Comparison of ENCODE assay signal across 1 cellular context in the genomic region with DNA sequence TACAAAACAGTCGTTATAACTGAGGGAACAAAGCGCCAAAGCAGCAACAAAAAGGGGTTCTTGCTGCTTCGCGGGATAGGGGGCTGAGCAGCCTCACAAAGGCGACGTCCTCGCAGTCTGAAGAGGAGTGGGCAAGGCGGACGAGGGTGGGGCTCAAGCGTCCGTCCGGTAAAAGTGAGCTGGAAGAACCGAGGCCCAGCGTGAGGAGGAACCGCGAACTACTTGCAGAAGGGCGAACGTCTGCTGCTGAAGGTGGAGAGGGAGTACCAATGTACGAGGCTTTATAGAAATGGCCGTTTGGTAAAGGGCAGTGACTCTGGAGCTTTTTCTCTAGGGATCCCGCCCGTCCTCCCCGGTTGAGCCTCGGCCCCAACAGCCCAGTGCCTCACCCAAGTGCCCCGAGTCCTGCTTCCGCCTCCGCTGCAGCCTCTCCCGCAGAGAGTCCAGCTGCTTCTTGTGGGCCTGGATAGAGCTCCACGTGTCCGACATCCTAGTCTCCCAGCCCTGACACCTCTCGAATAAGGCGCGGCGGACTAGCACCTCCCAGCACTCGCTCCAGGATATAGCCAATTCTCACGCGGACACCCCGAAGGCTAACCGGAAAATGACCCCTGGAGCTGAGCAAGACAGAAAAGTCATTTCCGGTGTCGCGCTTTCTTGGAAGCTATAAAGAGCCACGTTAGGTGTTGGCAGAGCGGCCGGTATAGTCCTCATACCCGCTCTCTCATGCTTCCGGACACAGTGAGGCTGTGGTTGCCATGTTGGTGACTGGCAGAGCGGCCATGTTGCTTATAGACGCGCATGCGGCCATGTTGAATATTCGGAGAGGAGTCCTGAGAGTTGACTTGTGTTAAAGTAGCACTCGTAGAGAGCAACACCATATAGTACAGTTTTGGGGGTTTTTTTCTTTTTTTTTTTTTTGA.
TF ChIP-seq lines count a peak whose summit lies in the region.

A gene (minus strand): TSS at position 606 of the 923 bp plus-strand sequence. CDS start 117 bp downstream, at position 489.

TF ChIP-seq in SK-N-SH treated with all-trans-retinoic acid at 6 μM for 48 hours, 23 proteins besides CTCF, POLR2A, EP300 and RAD21 (continued from another document):
- TF ChIP-seq, protein P1, sequence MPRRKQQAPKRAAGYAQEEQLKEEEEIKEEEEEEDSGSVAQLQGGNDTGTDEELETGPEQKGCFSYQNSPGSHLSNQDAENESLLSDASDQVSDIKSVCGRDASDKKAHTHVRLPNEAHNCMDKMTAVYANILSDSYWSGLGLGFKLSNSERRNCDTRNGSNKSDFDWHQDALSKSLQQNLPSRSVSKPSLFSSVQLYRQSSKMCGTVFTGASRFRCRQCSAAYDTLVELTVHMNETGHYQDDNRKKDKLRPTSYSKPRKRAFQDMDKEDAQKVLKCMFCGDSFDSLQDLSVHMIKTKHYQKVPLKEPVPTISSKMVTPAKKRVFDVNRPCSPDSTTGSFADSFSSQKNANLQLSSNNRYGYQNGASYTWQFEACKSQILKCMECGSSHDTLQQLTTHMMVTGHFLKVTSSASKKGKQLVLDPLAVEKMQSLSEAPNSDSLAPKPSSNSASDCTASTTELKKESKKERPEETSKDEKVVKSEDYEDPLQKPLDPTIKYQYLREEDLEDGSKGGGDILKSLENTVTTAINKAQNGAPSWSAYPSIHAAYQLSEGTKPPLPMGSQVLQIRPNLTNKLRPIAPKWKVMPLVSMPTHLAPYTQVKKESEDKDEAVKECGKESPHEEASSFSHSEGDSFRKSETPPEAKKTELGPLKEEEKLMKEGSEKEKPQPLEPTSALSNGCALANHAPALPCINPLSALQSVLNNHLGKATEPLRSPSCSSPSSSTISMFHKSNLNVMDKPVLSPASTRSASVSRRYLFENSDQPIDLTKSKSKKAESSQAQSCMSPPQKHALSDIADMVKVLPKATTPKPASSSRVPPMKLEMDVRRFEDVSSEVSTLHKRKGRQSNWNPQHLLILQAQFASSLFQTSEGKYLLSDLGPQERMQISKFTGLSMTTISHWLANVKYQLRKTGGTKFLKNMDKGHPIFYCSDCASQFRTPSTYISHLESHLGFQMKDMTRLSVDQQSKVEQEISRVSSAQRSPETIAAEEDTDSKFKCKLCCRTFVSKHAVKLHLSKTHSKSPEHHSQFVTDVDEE (CRISPR knock-in tag; IDR thresholded peaks at IDR 0.05): peak; percentile 97
- TF ChIP-seq ESRRG (CRISPR knock-in tag; IDR thresholded peaks at IDR 0.05): no peak
